ENCODE assay signal across 21 cellular contexts in genomic region chr3:59411176-59411575, GRCh38.
"Had no signal": no experiment of that assay in that cellular context is flagged by ENCODE, and none has a peak within 500 bp of the region (broad histone marks: within the 10 kb centered on the region; RNA-seq: fewer than 3 reads in every experiment).

No MANE protein-coding gene starts in this region.

- ATAC-seq: heart left ventricle; left lobe of liver; lower lobe of right lung; naive thymus-derived CD4-positive, alpha-beta T cell; stimulated activated memory B cell treated with anti-CD40 and anti-IgM and Interleukin-4, amounts not matched to agents 10 μg/mL and 1 μg/mL and 100 μg/mL, for 72 hours; WTC11 had no signal

- H3K4me3 Mint-ChIP-seq: activated naive CD4-positive, alpha-beta T cell treated with anti-CD3 and anti-CD28 coated beads for 36 hours; activated naive CD8-positive, alpha-beta T cell treated with anti-CD3 and anti-CD28 coated beads, Interleukin-2, amount 10 ng/mL, durations not matched to agents 7 days and 5 days; endodermal cell; naive thymus-derived CD4-positive, alpha-beta T cell; neural progenitor cell; stimulated activated memory B cell treated with anti-CD40 and anti-IgM and Interleukin-4, amounts not matched to agents 10 μg/mL and 1 μg/mL and 100 μg/mL, for 72 hours; WTC11 had no signal

- H3K27me3 Mint-ChIP-seq: activated naive CD8-positive, alpha-beta T cell treated with anti-CD3 and anti-CD28 coated beads, Interleukin-2, amount 10 ng/mL, durations not matched to agents 7 days and 5 days; naive thymus-derived CD4-positive, alpha-beta T cell; stimulated activated memory B cell treated with anti-CD40 and anti-IgM and Interleukin-4, amounts not matched to agents 10 μg/mL and 1 μg/mL and 100 μg/mL, for 72 hours had no signal

- H3K36me3 Mint-ChIP-seq: activated naive CD8-positive, alpha-beta T cell treated with anti-CD3 and anti-CD28 coated beads, Interleukin-2, amount 10 ng/mL, durations not matched to agents 7 days and 5 days; neural progenitor cell; stimulated activated memory B cell treated with anti-CD40 and anti-IgM and Interleukin-4, amounts not matched to agents 10 μg/mL and 1 μg/mL and 100 μg/mL, for 72 hours; WTC11 had no signal

- H3K4me1 Mint-ChIP-seq: endodermal cell, neural progenitor cell, WTC11 had no signal

- H3K27ac Mint-ChIP-seq: activated naive CD4-positive, alpha-beta T cell treated with anti-CD3 and anti-CD28 coated beads for 36 hours; activated naive CD8-positive, alpha-beta T cell treated with anti-CD3 and anti-CD28 coated beads, Interleukin-2, amount 10 ng/mL, durations not matched to agents 7 days and 5 days; endodermal cell; neural progenitor cell; stimulated activated memory B cell treated with anti-CD40 and anti-IgM and Interleukin-4, amounts not matched to agents 10 μg/mL and 1 μg/mL and 100 μg/mL, for 72 hours; WTC11 had no signal

- H3K9me3 Mint-ChIP-seq: activated naive CD4-positive, alpha-beta T cell treated with anti-CD3 and anti-CD28 coated beads for 36 hours; endodermal cell; neural progenitor cell; WTC11 had no signal

- DNase-seq: activated CD4-positive, alpha-beta T cell treated with anti-CD3 and anti-CD28 coated beads, Interleukin-2, amount 50 U/mL, for 48 hours; activated effector memory CD4-positive, alpha-beta T cell treated with Interleukin-2 at 50 U/mL for 16 hours; activated naive CD4-positive, alpha-beta T cell treated with anti-CD3 and anti-CD28 coated beads for 36 hours; activated naive CD8-positive, alpha-beta T cell treated with anti-CD3 and anti-CD28 coated beads, Interleukin-2, amount 10 ng/mL, durations not matched to agents 7 days and 5 days; activated T-cell treated with anti-CD3 and anti-CD28 coated beads, Interleukin-2, amount 50 U/mL, for 48 hours; amniotic stem cell; cerebellar nuclear complex; endodermal cell; heart left ventricle; islet precursor cell; lower lobe of right lung; retina; sigmoid colon; stimulated activated CD4-positive, alpha-beta T cell treated with anti-CD3 and anti-CD28 coated beads, Interleukin-15, amount 100 ng/mL, for 24 hours; stomach; T-helper 9 cell had no signal
